ENCODE assay signal across 27 cellular contexts in genomic region chr4:7867191-7867590, GRCh38.
DNase-seq lines count a peak whose midpoint lies in the region; ATAC-seq and TF ChIP-seq lines count a peak whose summit lies in the region.
"Had no signal": no experiment of that assay in that cellular context is flagged by ENCODE, and none has a peak within 500 bp of the region (broad histone marks: within the 10 kb centered on the region; RNA-seq: fewer than 3 reads in every experiment).

No MANE protein-coding gene starts in this region.

- H3K9ac ChIP-seq in PC-3 (ENCODE audit: low read length): peak overlapping the region; percentile 43

- ATAC-seq in PC-3 (no peak), HG03571 (IDR thresholded peaks at IDR 0.05; ENCODE audit: unreplicated experiment) (no peak), HG03025 (IDR thresholded peaks at IDR 0.05; ENCODE audit: low FRiP score, unreplicated experiment) (no peak)
- ATAC-seq: body of pancreas, left lung had no signal

- H3K79me2 ChIP-seq in PC-3 (ENCODE audit: low read length): peaks cover 89% of the 10 kb centered on the region

- no peaks in the 10 kb centered on the region; the same call in 1 of the 2 replicates for H3K9me3 ChIP-seq in AG04450 (ENCODE audit: control insufficient read depth, insufficient read depth, low read length)
- H3K9me3 ChIP-seq in PC-3 (ENCODE audit: low read length): no peaks in the 10 kb centered on the region
- H3K9me3 ChIP-seq: body of pancreas, esophagus squamous epithelium, left lung, spleen, upper lobe of left lung had no signal

- H3K4me1 Mint-ChIP-seq in T-helper 2 cell treated with Interferon-gamma antibody and Interleukin-4, amounts not matched to agents 5 μg/mL and 100 μg/mL, for 36 hours (ENCODE audit: low read depth): peaks cover 30% of the 10 kb centered on the region
- H3K4me1 Mint-ChIP-seq in chondrocyte (ENCODE audit: low read depth): peaks cover 82% of the 10 kb centered on the region

- intact Hi-C loops in PC-3 (cut with micrococcal nuclease): no loop called here

- CTCF ChIA-PET in AG04450 (lab: Charles Lee): interaction anchor here (0.6 kb wide), 2 partner anchors 26 to 112 kb away, joined by 3 read pairs; no protein-coding TSS in a partner anchor
- CTCF ChIA-PET in PC-3 (lab: Charles Lee): interaction anchor here (0.6 kb wide), 1 partner anchor 111 kb away, joined by 10 read pairs; no protein-coding TSS in a partner anchor

- BruUV-seq in PC-3 (replicated peaks; lab: Mats Ljungman, UMichigan): no TSS peak

- H3K4me2 ChIP-seq in PC-3 (ENCODE audit: low read length): peak overlapping the region; percentile 45

- H3K36me3 Mint-ChIP-seq in T-helper 2 cell treated with Interferon-gamma antibody and Interleukin-4, amounts not matched to agents 5 μg/mL and 100 μg/mL, for 36 hours (ENCODE audit: low read depth): peaks cover 10% of the 10 kb centered on the region
- peaks cover 31% of the 10 kb centered on the region for H3K36me3 Mint-ChIP-seq in chondrocyte (ENCODE audit: low read depth)

- no peak overlapping the region for H2AFZ ChIP-seq in PC-3 (ENCODE audit: low read length)

- no peaks in the 10 kb centered on the region for H3K9me2 ChIP-seq in PC-3 (replicated peaks; ENCODE audit: low read length)

- peaks cover 48% of the 10 kb centered on the region for H3K36me3 ChIP-seq in PC-3 (ENCODE audit: low read depth, low read length)

- H3K27ac ChIP-seq in AG04450 (ENCODE audit: low read depth, low read length) (peak overlapping the region; percentile 80), PC-3 (ENCODE audit: low read length) (peak overlapping the region; percentile 83)
- H3K27ac ChIP-seq: 22Rv1, body of pancreas, left lung, upper lobe of left lung had no signal

- H4K20me1 ChIP-seq in PC-3 (ENCODE audit: low read length): no peaks in the 10 kb centered on the region

- TF ChIP-seq CTCF in AG04450 (IDR thresholded peaks at IDR 0.05; ENCODE audit: low read depth, low read length) (no peak), PC-3 (conservative IDR thresholded peaks at IDR 0.05; ENCODE audit: low read depth, low read length) (no peak), chondrocyte (IDR thresholded peaks at IDR 0.05) (no peak)

- H3K4me3 ChIP-seq in AG04450 (ENCODE audit: low read depth, low read length): no peak overlapping the region
- H3K4me3 ChIP-seq in PC-3 (ENCODE audit: low read length): no peak overlapping the region
- H3K4me3 ChIP-seq: body of pancreas, esophagus squamous epithelium, left lung, spleen, upper lobe of left lung had no signal

- H3K4me1 ChIP-seq in PC-3 (ENCODE audit: insufficient read depth, low read length): peaks cover 36% of the 10 kb centered on the region
- H3K4me1 ChIP-seq: upper lobe of left lung had no signal

- no peak for DNase-seq in T-helper 2 cell treated with Interferon-gamma antibody and Interleukin-4, amounts not matched to agents 5 μg/mL and 100 μg/mL, for 36 hours (ENCODE audit: low spot score)
- no peak for DNase-seq in T-helper 2 cell
- no peak for DNase-seq in AG04450 (ENCODE audit: low read depth, low spot score)
- no peak for DNase-seq in PC-3
- no peak for DNase-seq in chondrocyte (ENCODE audit: low spot score)
- DNase-seq in globus pallidus (ENCODE audit: low spot score): no peak
- DNase-seq: body of pancreas; DND-41; effector memory CD4-positive, alpha-beta T cell; esophagus squamous epithelium; hippocampal formation; immature natural killer cell; left lung; naive B cell; NCI-H1048; NCI-H1930; NCI-H69; retina; Right ventricle myocardium superior; spleen; stimulated activated CD4-positive, alpha-beta T cell treated with anti-CD3 and anti-CD28 coated beads, Interleukin-2, amount 100 ng/mL, for 48 hours; substantia nigra had no signal

- H3K27me3 ChIP-seq in AG04450 (ENCODE audit: control insufficient read depth, insufficient read depth, low read length) (no peaks in the 10 kb centered on the region), PC-3 (ENCODE audit: low read length) (no peaks in the 10 kb centered on the region)
- H3K27me3 ChIP-seq: body of pancreas, esophagus squamous epithelium, left lung, spleen, upper lobe of left lung had no signal

- peaks cover 8% of the 10 kb centered on the region for H3K9me3 Mint-ChIP-seq in T-helper 2 cell treated with Interferon-gamma antibody and Interleukin-4, amounts not matched to agents 5 μg/mL and 100 μg/mL, for 36 hours
- peaks cover 7% of the 10 kb centered on the region for H3K9me3 Mint-ChIP-seq in chondrocyte (ENCODE audit: low read depth)

- POLR2A ChIA-PET in AG04450 (lab: Yijun Ruan, JAX) (interaction anchor here (0.6 kb wide), 1 partner anchor 55 kb away, joined by 3 read pairs; no protein-coding TSS in a partner anchor), PC-3 (lab: Charles Lee; ENCODE audit: unreplicated experiment) (no interaction called here)

- no peaks in the 10 kb centered on the region for H3F3A ChIP-seq in PC-3 (ENCODE audit: low read length, unreplicated experiment)

- no peak overlapping the region for H3K4me3 Mint-ChIP-seq in T-helper 2 cell treated with Interferon-gamma antibody and Interleukin-4, amounts not matched to agents 5 μg/mL and 100 μg/mL, for 36 hours
- no peak overlapping the region for H3K4me3 Mint-ChIP-seq in chondrocyte (ENCODE audit: unreplicated experiment)
- H3K4me3 Mint-ChIP-seq: immature natural killer cell; naive B cell; stimulated activated effector memory CD8-positive, alpha-beta T cell treated with anti-CD3 and anti-CD28 coated beads, Interleukin-12 subunit alpha, Interleukin-12 subunit beta, amount 100 ng/mL, for 72 hours had no signal

- peaks cover 4% of the 10 kb centered on the region for H3K27me3 Mint-ChIP-seq in T-helper 2 cell treated with Interferon-gamma antibody and Interleukin-4, amounts not matched to agents 5 μg/mL and 100 μg/mL, for 36 hours (ENCODE audit: low read depth)
- H3K27me3 Mint-ChIP-seq in chondrocyte (ENCODE audit: low read depth): no peaks in the 10 kb centered on the region

- peak overlapping the region; percentile 67 for H3K27ac Mint-ChIP-seq in T-helper 2 cell treated with Interferon-gamma antibody and Interleukin-4, amounts not matched to agents 5 μg/mL and 100 μg/mL, for 36 hours
- peak overlapping the region; percentile 74 for H3K27ac Mint-ChIP-seq in chondrocyte (ENCODE audit: unreplicated experiment)
- H3K27ac Mint-ChIP-seq: immature natural killer cell; naive B cell; stimulated activated effector memory CD8-positive, alpha-beta T cell treated with anti-CD3 and anti-CD28 coated beads, Interleukin-12 subunit alpha, Interleukin-12 subunit beta, amount 100 ng/mL, for 72 hours had no signal
